Comparison of ENCODE assay signal across 24 cellular contexts in the genomic region with DNA sequence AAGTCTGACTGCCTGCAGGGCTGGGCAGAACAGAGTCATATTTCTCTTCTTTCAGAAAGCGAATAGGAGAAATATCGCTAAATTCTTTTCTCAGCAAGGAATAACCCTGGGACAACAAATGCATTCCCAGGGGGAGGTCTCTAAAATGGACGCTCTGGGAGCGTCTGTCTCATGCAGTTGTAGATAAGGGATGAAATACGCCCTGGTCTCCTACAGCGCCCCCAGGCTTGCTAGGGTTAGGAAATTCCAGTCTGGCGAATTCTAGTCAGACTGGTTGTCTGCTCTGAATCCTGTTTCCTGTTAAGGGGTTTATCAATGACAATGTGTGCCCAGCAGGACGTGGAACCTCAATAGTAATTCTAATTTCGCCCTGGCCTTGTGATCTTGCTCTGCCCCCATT.
DNase-seq lines count a peak whose midpoint lies in the region; ATAC-seq and TF ChIP-seq lines count a peak whose summit lies in the region.
"Had no signal": no experiment of that assay in that cellular context is flagged by ENCODE, and none has a peak within 500 bp of the region (broad histone marks: within the 10 kb centered on the region; RNA-seq: fewer than 3 reads in every experiment).

No MANE protein-coding gene starts in this region.

- H3K36me3 Mint-ChIP-seq in glutamatergic neuron (ENCODE audit: unreplicated experiment), result peaks cover 12% of the 10 kb centered on the region
- H3K36me3 Mint-ChIP-seq in Calu3 (ENCODE audit: insufficient read depth, unreplicated experiment), result no peaks in the 10 kb centered on the region
- H3K36me3 Mint-ChIP-seq: CD14-positive monocyte had no signal

- no peak overlapping the region for H3K4me3 ChIP-seq in SJCRH30
- no peak overlapping the region for H3K4me3 ChIP-seq in testis
- H3K4me3 ChIP-seq: GM23248, PC-9 had no signal

- H3K36me3 ChIP-seq in SJCRH30 (no peaks in the 10 kb centered on the region), testis (ENCODE audit: low read depth, missing control alignments) (no peaks in the 10 kb centered on the region)

- intact Hi-C loops in Calu3 (cut with micrococcal nuclease; ENCODE audit: unreplicated experiment), result no loop called here
- intact Hi-C loops in testis (cut with DNase I; ENCODE audit: low total_unique reads), result no loop called here

- no peak for TF ChIP-seq POLR2A in testis (IDR thresholded peaks at IDR 0.05)

- BruUV-seq in Calu3 (replicated peaks; lab: Mats Ljungman, UMichigan), result no TSS peak

- no peak overlapping the region for H3K27ac ChIP-seq in SJCRH30
- H3K27ac ChIP-seq in testis, result no peak overlapping the region
- H3K27ac ChIP-seq: GM23248, PC-9, RWPE1 had no signal

- H3K27me3 ChIP-seq in SJCRH30 (no peaks in the 10 kb centered on the region), testis (no peaks in the 10 kb centered on the region)

- ATAC-seq in GM18858 (IDR thresholded peaks at IDR 0.05; ENCODE audit: unreplicated experiment), result no peak
- ATAC-seq: HCT116, HepG2 had no signal

- 81 to 86% methylated on average over 9 of the region's 9 CpGs for WGBS in testis, 2 donors

- in situ Hi-C loops in KBM-7 (cut with MboI; ENCODE audit: low pct_unique_long_range_greater_than_20kb, low sequenced_read_pairs), result no loop called here

- CTCF ChIA-PET in Calu3 (lab: Charles Lee), result no interaction called here

- TF ChIP-seq CTCF in glutamatergic neuron (IDR thresholded peaks at IDR 0.05; ENCODE audit: partially characterized antibody, unreplicated experiment), result no peak
- no peak for TF ChIP-seq CTCF in Calu3 (IDR thresholded peaks at IDR 0.05; ENCODE audit: unreplicated experiment)
- TF ChIP-seq CTCF in testis (IDR thresholded peaks at IDR 0.05), result no peak

- no peaks in the 10 kb centered on the region; the same call in 1 of the 2 replicates for H3K9me3 ChIP-seq in SJCRH30 (replicated peaks)
- no peaks in the 10 kb centered on the region for H3K9me3 ChIP-seq in testis

- H3K4me3 Mint-ChIP-seq in glutamatergic neuron (ENCODE audit: unreplicated experiment) (no peak overlapping the region), Calu3 (ENCODE audit: low read depth, unreplicated experiment) (no peak overlapping the region)
- H3K4me3 Mint-ChIP-seq: CD14-positive monocyte had no signal

- H3K27ac Mint-ChIP-seq in glutamatergic neuron (ENCODE audit: unreplicated experiment) (no peak overlapping the region), Calu3 (ENCODE audit: unreplicated experiment) (no peak overlapping the region)
- H3K27ac Mint-ChIP-seq: CD14-positive monocyte had no signal

- H3K9me3 Mint-ChIP-seq in glutamatergic neuron (ENCODE audit: unreplicated experiment) (peaks cover 3% of the 10 kb centered on the region), Calu3 (ENCODE audit: low read depth, unreplicated experiment) (no peaks in the 10 kb centered on the region)

- DNase-seq in ELF-1 (ENCODE audit: low read depth, low spot score) (peak; percentile 37), KBM-7 (peak; percentile 9), SJCRH30 (peak; percentile 2 to 22), glutamatergic neuron (peak; percentile 13), Calu3 (no peak), testis (no peak)
- DNase-seq in activated CD4-positive, alpha-beta T cell treated with anti-CD3 and anti-CD28 coated beads, Interleukin-2, amount 50 U/mL, for 48 hours, result no peak
- DNase-seq: AML-193, EL, GM23248, KG1, NCI-H1417 treated with DMSO at 0.1 percent for 48 hours, NCI-H1930, NCI-H345, NCI-H526, PC-9, SIG-M5, T-helper 1 cell, T-helper 9 cell had no signal

- H3K4me1 ChIP-seq in SJCRH30 (peaks cover 14% of the 10 kb centered on the region), testis (no peaks in the 10 kb centered on the region)

- H3K4me1 Mint-ChIP-seq in glutamatergic neuron (ENCODE audit: low read depth, unreplicated experiment) (peaks cover 6% of the 10 kb centered on the region), Calu3 (ENCODE audit: low read depth, unreplicated experiment) (no peaks in the 10 kb centered on the region)

- H3K27me3 Mint-ChIP-seq in glutamatergic neuron (ENCODE audit: unreplicated experiment), result no peaks in the 10 kb centered on the region
- no peaks in the 10 kb centered on the region for H3K27me3 Mint-ChIP-seq in Calu3 (ENCODE audit: unreplicated experiment)

Comparison
In these comparisons a context has a peak if more than half of its experiments do, and no peak if none do; other contexts are left out.
1. DNase-seq: peak in ELF-1 (single experiment), KBM-7 (single experiment), SJCRH30 (2 of 2) and glutamatergic neuron (single experiment); none in activated CD4-positive, alpha-beta T cell treated with anti-CD3 and anti-CD28 coated beads, Interleukin-2, amount 50 U/mL, for 48 hours (0 of 2), Calu3 (single experiment) and testis (single experiment).